8 cellular contexts compared by ENCODE assay signal in genomic region chr18:34659579-34660517, GRCh38. TPM values are rescaled to one million over a fixed set of nuclear protein-coding genes. Genes with fewer than 3 reads are reported as not detected.
A peak's percentile ranks its signal among the peaks of the same experiment; 100 is the strongest.
DNase-seq lines count a peak whose midpoint lies in the region; ATAC-seq and TF ChIP-seq lines count a peak whose summit lies in the region.

No MANE protein-coding gene starts in this region.

- H3K36me3 Mint-ChIP-seq in WTC11, result no peaks in the 10 kb centered on the region

- peak overlapping the region; percentile 68 for H2AFZ ChIP-seq in osteoblast (ENCODE audit: low read length)

- no peaks in the 10 kb centered on the region for H3K9me3 ChIP-seq in osteoblast (ENCODE audit: low read depth, low read length)

- H3K4me3 ChIP-seq in osteoblast (ENCODE audit: insufficient read depth, low read length), result peak overlapping the region; percentile 2

- no peaks in the 10 kb centered on the region for H3K27me3 Mint-ChIP-seq in WTC11 (ENCODE audit: low read depth)

- POLR2A ChIA-PET in WTC11 (lab: Charles Lee), result interaction anchor here (1.5 kb wide), 1 partner anchor 67 kb away, joined by 5 read pairs; no protein-coding TSS in a partner anchor

- H4K20me1 ChIP-seq in osteoblast (ENCODE audit: insufficient read depth, low read length), result no peaks in the 10 kb centered on the region

- H3K79me2 ChIP-seq in osteoblast (ENCODE audit: insufficient read depth, low read length), result no peaks in the 10 kb centered on the region

- no peaks in the 10 kb centered on the region for H3K27me3 ChIP-seq in osteoblast (ENCODE audit: insufficient read depth, low read length)

- H3K4me1 ChIP-seq in osteoblast (ENCODE audit: insufficient read depth, low read length), result peaks cover 22% of the 10 kb centered on the region

- TF ChIP-seq CTCF in WTC11 (IDR thresholded peaks at IDR 0.05) (no peak), osteoblast (IDR thresholded peaks at IDR 0.05; ENCODE audit: extremely low read depth, low read depth, low read length) (no peak), GM20000 (IDR thresholded peaks at IDR 0.05; ENCODE audit: extremely low read depth, missing control alignments) (no peak)

- H3K36me3 ChIP-seq in osteoblast (ENCODE audit: insufficient read depth, low read length), result no peaks in the 10 kb centered on the region

- H3K27ac Mint-ChIP-seq in WTC11, result peak overlapping the region; percentile 99

- peak overlapping the region; percentile 43 for H3K4me2 ChIP-seq in osteoblast (ENCODE audit: insufficient read depth, low read length)

- ATAC-seq in WTC11 (peak; percentile 73), Right ventricle myocardium superior (ENCODE audit: poor library complexity) (peak; percentile 97), HG03108 (IDR thresholded peaks at IDR 0.05; ENCODE audit: unreplicated experiment) (no peak)

- no peaks in the 10 kb centered on the region for H3K9me3 Mint-ChIP-seq in WTC11

- CTCF ChIA-PET in WTC11 (lab: Charles Lee), result interaction anchor here (0.6 to 5.2 kb wide), 14 partner anchors 9 to 222 kb away, joined by 3 to 50 read pairs (median 18); partner anchors contain the start of gene DTNA

- intact Hi-C loops in Right ventricle myocardium superior (cut with DNase I), result loop anchor here (5.0 kb wide), 1 partner anchor 127 kb away; no protein-coding TSS in a partner anchor

- H3K27ac ChIP-seq in osteoblast (ENCODE audit: low read depth, low read length), result peak overlapping the region; percentile 75

- peak overlapping the region; percentile 56 for H3K4me3 Mint-ChIP-seq in WTC11

- peaks cover 71% of the 10 kb centered on the region for H3K4me1 Mint-ChIP-seq in WTC11

- DNase-seq in DMS153 (lab: John Stamatoyannopoulos, UW) (peak; percentile 77), NCI-H1048 (lab: John Stamatoyannopoulos, UW) (peak; percentile 35), WTC11 (ENCODE audit: low spot score) (peak; percentile 73), Right ventricle myocardium superior (peak; percentile 84), osteoblast (ENCODE audit: insufficient read length, low spot score, missing footprints) (peak; percentile 86), NCI-H187 treated with DMSO at 0.1 percent for 48 hours (lab: John Stamatoyannopoulos, UW) (no peak), GM20000 (ENCODE audit: low spot score) (no peak)

TF ChIP-seq in WTC11, 78 proteins besides CTCF, POLR2A, EP300 and RAD21:
- TF ChIP-seq ATF6 (CRISPR knock-in tag; IDR thresholded peaks at IDR 0.05) (no peak), ATF2 (CRISPR knock-in tag; IDR thresholded peaks at IDR 0.05; ENCODE audit: borderline replicate concordance, low read depth) (no peak), ZMAT4 (CRISPR knock-in tag; IDR thresholded peaks at IDR 0.05) (no peak), HMGXB4 (CRISPR knock-in tag; IDR thresholded peaks at IDR 0.05) (no peak), TEAD1 (CRISPR knock-in tag; IDR thresholded peaks at IDR 0.05) (peak; percentile 18; the same call in 1 of the 2 replicates), FOXK1 (CRISPR knock-in tag; IDR thresholded peaks at IDR 0.05) (peak; percentile 52; the same call in 1 of the 2 replicates), NR1H2 (CRISPR knock-in tag; IDR thresholded peaks at IDR 0.05) (no peak), NFE2L1 (CRISPR knock-in tag; IDR thresholded peaks at IDR 0.05) (peak; percentile 98), ZBTB43 (CRISPR knock-in tag; IDR thresholded peaks at IDR 0.05) (no peak), ZNF423 (CRISPR knock-in tag; IDR thresholded peaks at IDR 0.05) (no peak), RORB (CRISPR knock-in tag; IDR thresholded peaks at IDR 0.05) (no peak)
TF ChIP-seq in WTC11: peak in this region for 3.

RNA-seq across cellular contexts. Expression of gene DTNA, which starts 50.2 kb away (rescaled TPM):
- total RNA-seq in WTC11 (2021), result 16.1 to 16.9 TPM (median 16.2 TPM) in 3 replicates
- 153 TPM for total RNA-seq in Right ventricle myocardium superior
- total RNA-seq in osteoblast, result 10.1 and 11.5 TPM in 2 replicates

Comparison
In these comparisons a context has a peak if more than half of its experiments do, and no peak if none do; other contexts are left out.
1. DNase-seq: peak in DMS153 (single experiment), NCI-H1048 (single experiment), WTC11 (single experiment), Right ventricle myocardium superior (single experiment) and osteoblast (single experiment); none in NCI-H187 treated with DMSO at 0.1 percent for 48 hours (single experiment) and GM20000 (single experiment).